9 cellular contexts compared by ENCODE assay signal in genomic region chrX:8808661-8809060, GRCh38. TPM values are rescaled to one million over a fixed set of nuclear protein-coding genes. Genes with fewer than 3 reads are reported as not detected.
"Had no signal": no experiment of that assay in that cellular context is flagged by ENCODE, and none has a peak within 500 bp of the region (broad histone marks: within the 10 kb centered on the region; RNA-seq: fewer than 3 reads in every experiment).

No MANE protein-coding gene starts in this region.

- FAIRE-seq: H1, HepG2 had no signal

- H2AFZ ChIP-seq: GM23338 had no signal

- ATAC-seq: GM23338, HepG2 had no signal

- H3K4me3 ChIP-seq: GM23338 had no signal

- DNase-seq: H7, HCEC 1CT, KG1 had no signal

- H3K27ac ChIP-seq: HL-60 had no signal

- H3K4me2 ChIP-seq: GM23338 had no signal

RNA-seq across cellular contexts. Expression of gene FAM9A, which starts 7.5 kb away (rescaled TPM):
- total RNA-seq: GM23338, H1, H7, HepG2, HT1080 had no signal
- polyA plus RNA-seq: GM23338, H1, HepG2, IgD-negative memory B cell had no signal
